In the genomic region with DNA sequence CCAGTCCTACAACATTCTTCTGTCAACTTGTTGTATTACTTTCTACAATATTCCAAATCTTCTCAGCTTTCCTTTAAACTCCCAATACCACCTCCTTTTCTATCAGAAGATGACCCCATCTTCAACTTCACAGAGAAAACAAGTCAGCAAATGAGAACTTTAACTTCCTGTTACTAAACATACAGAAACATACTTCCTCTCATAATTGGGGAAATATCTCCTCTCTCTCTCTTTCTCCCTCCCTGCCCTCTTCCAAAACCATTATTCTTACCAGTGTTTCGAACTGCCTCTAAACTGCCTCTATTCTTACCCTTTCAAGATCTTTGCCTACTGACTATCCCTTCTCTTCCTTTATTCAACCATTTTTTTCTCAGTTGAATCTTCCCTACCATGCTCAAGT, we compare ENCODE assay signal across 10 cellular contexts. TPM values are rescaled to one million over a fixed set of nuclear protein-coding genes. Genes with fewer than 3 reads are reported as not detected.
A peak's percentile ranks its signal among the peaks of the same experiment; 100 is the strongest.
DNase-seq lines count a peak whose midpoint lies in the region; ATAC-seq lines count a peak whose summit lies in the region.
"Had no signal": no experiment of that assay in that cellular context is flagged by ENCODE, and none has a peak within 500 bp of the region (broad histone marks: within the 10 kb centered on the region; RNA-seq: fewer than 3 reads in every experiment).

No MANE protein-coding gene starts in this region.

- no peaks in the 10 kb centered on the region for H3K9me3 ChIP-seq in muscle layer of duodenum (ENCODE audit: control insufficient read depth in 1 of 2, low read length in 2 of 2)

- H3K36me3 Mint-ChIP-seq in IgD-negative memory B cell = no peaks in the 10 kb centered on the region
- peaks cover 15% of the 10 kb centered on the region for H3K36me3 Mint-ChIP-seq in activated T-helper 17 cell treated with anti-CD3 and anti-CD28 coated beads, Interleukin-2, amount 50 U/mL, for 72 hours (ENCODE audit: low read depth)

- peaks cover 2% of the 10 kb centered on the region for H3K27me3 Mint-ChIP-seq in IgD-negative memory B cell
- no peaks in the 10 kb centered on the region for H3K27me3 Mint-ChIP-seq in activated T-helper 17 cell treated with anti-CD3 and anti-CD28 coated beads, Interleukin-2, amount 50 U/mL, for 72 hours

- H3K4me1 ChIP-seq in muscle layer of duodenum (ENCODE audit: control insufficient read depth in 1 of 2, insufficient read depth in 2 of 2, low read length in 2 of 2) = peaks cover 5 to 40% of the 10 kb centered on the region in 2 donors

- H3K27me3 ChIP-seq in muscle layer of duodenum (ENCODE audit: low read depth, low read length) = no peaks in the 10 kb centered on the region

- H3K27ac Mint-ChIP-seq in IgD-negative memory B cell = peak overlapping the region; percentile 84 to 94 (median 86)
- peak overlapping the region; percentile 21 for H3K27ac Mint-ChIP-seq in activated T-helper 17 cell treated with anti-CD3 and anti-CD28 coated beads, Interleukin-2, amount 50 U/mL, for 72 hours

- H3K4me3 ChIP-seq in muscle layer of duodenum (ENCODE audit: low read depth in 1 of 2, low read length in 2 of 2) = peak overlapping the region in 1 of 2 donors; percentile 3

- peak overlapping the region; percentile 72 to 97 (median 93) for H3K4me3 Mint-ChIP-seq in IgD-negative memory B cell
- H3K4me3 Mint-ChIP-seq in activated T-helper 17 cell treated with anti-CD3 and anti-CD28 coated beads, Interleukin-2, amount 50 U/mL, for 72 hours = peak overlapping the region; percentile 99

- peak overlapping the region; percentile 79 for H3K27ac ChIP-seq in muscle layer of duodenum (ENCODE audit: low read length)

- DNase-seq in AML-193 (lab: John Stamatoyannopoulos, UW) (peak; percentile 62 to 67), hippocampal formation (lab: John Stamatoyannopoulos, UW) (no peak), NCI-H2081 treated with DMSO at 0.1 percent for 48 hours (lab: John Stamatoyannopoulos, UW) (no peak), SK-N-DZ (ENCODE audit: low spot score) (no peak)
- DNase-seq: activated CD4-positive, alpha-beta T cell treated with anti-CD3 and anti-CD28 coated beads, Interleukin-2, amount 50 U/mL, for 4 hours; DMS79 had no signal

- H3K9me3 Mint-ChIP-seq in IgD-negative memory B cell = no peaks in the 10 kb centered on the region
- no peaks in the 10 kb centered on the region for H3K9me3 Mint-ChIP-seq in activated T-helper 17 cell treated with anti-CD3 and anti-CD28 coated beads, Interleukin-2, amount 50 U/mL, for 72 hours

- no peak for ATAC-seq in activated T-helper 17 cell treated with anti-CD3 and anti-CD28 coated beads, Interleukin-2, amount 50 U/mL, for 72 hours (replicated peaks)
- ATAC-seq in GM21528 (IDR thresholded peaks at IDR 0.05; ENCODE audit: low FRiP score, unreplicated experiment) = no peak

- peaks cover 0 to 3% of the 10 kb centered on the region in 2 donors for H3K36me3 ChIP-seq in muscle layer of duodenum (ENCODE audit: control insufficient read depth in 1 of 2, insufficient read depth in 2 of 2, low read length in 2 of 2)

- H3K4me1 Mint-ChIP-seq in IgD-negative memory B cell = peaks cover 43 to 60% (median 54%) of the 10 kb centered on the region in 3 donors
- peaks cover 36% of the 10 kb centered on the region for H3K4me1 Mint-ChIP-seq in activated T-helper 17 cell treated with anti-CD3 and anti-CD28 coated beads, Interleukin-2, amount 50 U/mL, for 72 hours

RNA-seq across cellular contexts. Expression of a gene that starts 1.7 kb away (rescaled TPM):
- 113 TPM for polyA plus RNA-seq in IgD-negative memory B cell
- total RNA-seq in activated T-helper 17 cell treated with anti-CD3 and anti-CD28 coated beads, Interleukin-2, amount 50 U/mL, for 72 hours = 10 to 100 TPM; 48.4 to 58.8 TPM
- 33.6 and 37.7 TPM in 2 replicates for polyA plus RNA-seq in SK-N-DZ (2014; cell fraction: cytosol; rRNA removed)
- 34.8 and 35.9 TPM in 2 replicates for polyA plus RNA-seq in SK-N-DZ (2014; cell fraction: nucleus; rRNA removed)

RNA-seq across cellular contexts. Expression of a gene that starts 2.8 kb away (rescaled TPM):
- 66.5 TPM for polyA plus RNA-seq in IgD-negative memory B cell
- 10 to 100 TPM; 55.1 to 58.1 TPM for total RNA-seq in activated T-helper 17 cell treated with anti-CD3 and anti-CD28 coated beads, Interleukin-2, amount 50 U/mL, for 72 hours
- 15.0 and 16.7 TPM in 2 replicates for polyA plus RNA-seq in SK-N-DZ (2014; cell fraction: cytosol; rRNA removed)
- 6.4 and 7.6 TPM in 2 replicates for polyA plus RNA-seq in SK-N-DZ (2014; cell fraction: nucleus; rRNA removed)

RNA-seq across cellular contexts. Expression of a gene that starts 54.9 kb away (rescaled TPM):
- polyA plus RNA-seq in IgD-negative memory B cell = 7.8 TPM
- 10 to 100 TPM; 18.7 to 21.4 TPM for total RNA-seq in activated T-helper 17 cell treated with anti-CD3 and anti-CD28 coated beads, Interleukin-2, amount 50 U/mL, for 72 hours
- polyA plus RNA-seq in SK-N-DZ (2014; cell fraction: cytosol; rRNA removed) = 17.1 and 26.6 TPM in 2 replicates
- 10.2 and 10.6 TPM in 2 replicates for polyA plus RNA-seq in SK-N-DZ (2014; cell fraction: nucleus; rRNA removed)

RNA-seq across cellular contexts. Expression of a gene that starts 54.9 kb away (rescaled TPM):
- polyA plus RNA-seq in IgD-negative memory B cell = 31.1 TPM
- total RNA-seq in activated T-helper 17 cell treated with anti-CD3 and anti-CD28 coated beads, Interleukin-2, amount 50 U/mL, for 72 hours = 10 to 100 TPM; 43.4 to 61.7 TPM
- polyA plus RNA-seq in SK-N-DZ (2014; cell fraction: cytosol; rRNA removed) = 76.8 and 142 TPM in 2 replicates
- polyA plus RNA-seq in SK-N-DZ (2014; cell fraction: nucleus; rRNA removed) = 31.8 and 39.3 TPM in 2 replicates

Comparison
In these comparisons a context has a peak if more than half of its experiments do, and no peak if none do; other contexts are left out.
1. DNase-seq: peak in AML-193 (2 of 2); none in hippocampal formation (0 of 2), NCI-H2081 treated with DMSO at 0.1 percent for 48 hours (single experiment) and SK-N-DZ (single experiment).